In the genomic region with DNA sequence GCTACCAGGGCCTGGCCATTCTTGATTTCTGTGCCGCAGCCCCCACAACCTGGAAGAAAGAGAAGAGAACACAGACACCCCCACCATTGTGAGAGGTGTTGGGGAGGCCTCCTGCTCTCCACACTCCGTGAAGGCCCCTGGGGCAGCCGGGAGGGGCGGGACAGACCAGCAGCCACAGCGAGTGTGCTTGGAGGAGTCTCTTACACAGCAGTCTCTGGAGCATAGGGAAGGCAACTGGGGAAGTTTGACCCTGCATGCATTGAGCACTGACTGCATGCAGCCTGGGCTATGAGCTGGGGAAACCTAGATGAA, we compare ENCODE assay signal across 22 cellular contexts.
"Had no signal": no experiment of that assay in that cellular context is flagged by ENCODE, and none has a peak within 500 bp of the region (broad histone marks: within the 10 kb centered on the region; RNA-seq: fewer than 3 reads in every experiment).

No MANE protein-coding gene starts in this region.

- ATAC-seq: activated naive CD8-positive, alpha-beta T cell treated with anti-CD3 and anti-CD28 coated beads, Interleukin-2, amount 50 U/mL, for 24 hours; left lobe of liver; pancreas; stimulated activated memory B cell treated with anti-CD40 and anti-IgM and Interleukin-4, amounts not matched to agents 10 μg/mL and 1 μg/mL and 100 μg/mL, for 72 hours had no signal

- H3K36me3 ChIP-seq: pancreas, sigmoid colon, thoracic aorta had no signal

- H3K27ac ChIP-seq: esophagus muscularis mucosa, pancreas, sigmoid colon, thoracic aorta had no signal

- H3K36me3 Mint-ChIP-seq: activated naive CD4-positive, alpha-beta T cell treated with anti-CD3 and anti-CD28 coated beads, Interleukin-2, amount 10 ng/mL, durations not matched to agents 7 days and 5 days had no signal

- DNase-seq: activated CD4-positive, alpha-beta T cell treated with anti-CD3 and anti-CD28 coated beads, Interleukin-2, amount 50 U/mL, for 1 hour; activated CD4-positive, CD25-positive, alpha-beta regulatory T cell treated with anti-CD3 and anti-CD28 coated beads, Interleukin-2, amount 50 U/mL, for 72 hours; activated CD8-positive, alpha-beta memory T cell treated with anti-CD3 and anti-CD28 coated beads for 24 hours; activated CD8-positive, alpha-beta memory T cell treated with anti-CD3 and anti-CD28 coated beads, Interleukin-2, amount 50 U/mL, for 48 hours; activated effector memory CD4-positive, alpha-beta T cell treated with Interleukin-2 at 50 U/mL for 16 hours; activated naive CD4-positive, alpha-beta T cell treated with anti-CD3 and anti-CD28 coated beads, Interleukin-2, amount 10 ng/mL, durations not matched to agents 7 days and 5 days; activated naive CD8-positive, alpha-beta T cell treated with anti-CD3 and anti-CD28 coated beads, Interleukin-2, amount 50 U/mL, for 24 hours; activated T-cell treated with anti-CD3 and anti-CD28 coated beads, Interleukin-2, amount 50 U/mL, for 48 hours; cerebellar nuclear complex; cortex of kidney; effector CD4-positive, alpha-beta T cell; islet precursor cell; mammary epithelial cell; pancreas; sigmoid colon; stimulated activated CD4-positive, alpha-beta T cell treated with anti-CD3 and anti-CD28 coated beads, Interleukin-4, amount 100 ng/mL, for 24 hours had no signal

- H3K4me1 ChIP-seq: pancreas, sigmoid colon had no signal

- H3K9me3 Mint-ChIP-seq: activated naive CD4-positive, alpha-beta T cell treated with anti-CD3 and anti-CD28 coated beads, Interleukin-2, amount 10 ng/mL, durations not matched to agents 7 days and 5 days; activated naive CD8-positive, alpha-beta T cell treated with anti-CD3 and anti-CD28 coated beads, Interleukin-2, amount 50 U/mL, for 24 hours; neural crest cell; stimulated activated memory B cell treated with anti-CD40 and anti-IgM and Interleukin-4, amounts not matched to agents 10 μg/mL and 1 μg/mL and 100 μg/mL, for 72 hours; T-helper 1 cell treated with Interleukin-12 subunit alpha and Interleukin-12 subunit beta and Interleukin-4 antibody, amounts not matched to agents 30 μg/mL and 1 μg/mL, for 36 hours had no signal

- H3K4me1 Mint-ChIP-seq: activated naive CD4-positive, alpha-beta T cell treated with anti-CD3 and anti-CD28 coated beads, Interleukin-2, amount 10 ng/mL, durations not matched to agents 7 days and 5 days; activated naive CD8-positive, alpha-beta T cell treated with anti-CD3 and anti-CD28 coated beads, Interleukin-2, amount 50 U/mL, for 24 hours had no signal

- H3K9me3 ChIP-seq: esophagus muscularis mucosa, pancreas, sigmoid colon, thoracic aorta had no signal

- H3K27ac Mint-ChIP-seq: activated naive CD4-positive, alpha-beta T cell treated with anti-CD3 and anti-CD28 coated beads, Interleukin-2, amount 10 ng/mL, durations not matched to agents 7 days and 5 days; activated naive CD8-positive, alpha-beta T cell treated with anti-CD3 and anti-CD28 coated beads, Interleukin-2, amount 50 U/mL, for 24 hours; stimulated activated memory B cell treated with anti-CD40 and anti-IgM and Interleukin-4, amounts not matched to agents 10 μg/mL and 1 μg/mL and 100 μg/mL, for 72 hours; T-helper 1 cell treated with Interleukin-12 subunit alpha and Interleukin-12 subunit beta and Interleukin-4 antibody, amounts not matched to agents 30 μg/mL and 1 μg/mL, for 36 hours had no signal

- H3K4me3 Mint-ChIP-seq: activated naive CD4-positive, alpha-beta T cell treated with anti-CD3 and anti-CD28 coated beads, Interleukin-2, amount 10 ng/mL, durations not matched to agents 7 days and 5 days; activated naive CD8-positive, alpha-beta T cell treated with anti-CD3 and anti-CD28 coated beads, Interleukin-2, amount 50 U/mL, for 24 hours; stimulated activated memory B cell treated with anti-CD40 and anti-IgM and Interleukin-4, amounts not matched to agents 10 μg/mL and 1 μg/mL and 100 μg/mL, for 72 hours; T-helper 1 cell treated with Interleukin-12 subunit alpha and Interleukin-12 subunit beta and Interleukin-4 antibody, amounts not matched to agents 30 μg/mL and 1 μg/mL, for 36 hours had no signal

- H3K27me3 ChIP-seq: esophagus muscularis mucosa, pancreas, sigmoid colon had no signal

- H3K4me3 ChIP-seq: esophagus muscularis mucosa, pancreas, sigmoid colon, thoracic aorta had no signal

- H3K27me3 Mint-ChIP-seq: activated naive CD8-positive, alpha-beta T cell treated with anti-CD3 and anti-CD28 coated beads, Interleukin-2, amount 50 U/mL, for 24 hours had no signal
